Comparison of ENCODE assay signal across 8 cellular contexts in genomic region chrX:104166735-104167436, GRCh38. TPM values are rescaled to one million over a fixed set of nuclear protein-coding genes. Genes with fewer than 3 reads are reported as not detected.
DNase-seq lines count a peak whose midpoint lies in the region; ATAC-seq and TF ChIP-seq lines count a peak whose summit lies in the region.

No MANE protein-coding gene starts in this region.

- H3K27me3 ChIP-seq in OCI-LY3 (ENCODE audit: low read depth, low read length) (no peaks in the 10 kb centered on the region), neutrophil (no peaks in the 10 kb centered on the region)

- H3K9ac ChIP-seq in OCI-LY3 (ENCODE audit: low read length) = peak overlapping the region; percentile 86

- H3K36me3 ChIP-seq in OCI-LY3 (replicated peaks; ENCODE audit: low read depth, low read length) = peaks cover 3% of the 10 kb centered on the region
- H3K36me3 ChIP-seq in neutrophil = no peaks in the 10 kb centered on the region

- H3K36me3 Mint-ChIP-seq in endothelial cell (ENCODE audit: low read depth, unreplicated experiment) = peaks cover 9% of the 10 kb centered on the region

- no peak for TF ChIP-seq CTCF in OCI-LY3 (IDR thresholded peaks at IDR 0.05; ENCODE audit: low read depth, low read length)
- no peak for TF ChIP-seq CTCF in endothelial cell (IDR thresholded peaks at IDR 0.05; ENCODE audit: unreplicated experiment)
- TF ChIP-seq CTCF in neutrophil (IDR thresholded peaks at IDR 0.05) = no peak

- H3K4me2 ChIP-seq in OCI-LY3 (ENCODE audit: low read length) = peak overlapping the region; percentile 90

- peaks cover 15% of the 10 kb centered on the region for H3K4me1 Mint-ChIP-seq in endothelial cell (ENCODE audit: unreplicated experiment)

- DNase-seq in endothelial cell (ENCODE audit: low spot score) = no peak
- DNase-seq in ecto neural progenitor cell (ENCODE audit: low spot score) = no peak
- DNase-seq in kidney glomerular epithelial cell (lab: John Stamatoyannopoulos, UW) = no peak
- DNase-seq in ureter (ENCODE audit: low spot score) = no peak

- H3K9me3 Mint-ChIP-seq in endothelial cell (ENCODE audit: unreplicated experiment) = no peaks in the 10 kb centered on the region

- peak overlapping the region; percentile 89 for H3K4me3 Mint-ChIP-seq in endothelial cell (ENCODE audit: unreplicated experiment)

- no peak overlapping the region; the same call in 1 of the 2 replicates for H2AFZ ChIP-seq in OCI-LY3 (ENCODE audit: low read depth, low read length)

- ATAC-seq in GM19395 (IDR thresholded peaks at IDR 0.05; ENCODE audit: unreplicated experiment) (peak; percentile 12), HG03469 (IDR thresholded peaks at IDR 0.05; ENCODE audit: unreplicated experiment) (no peak)

- H3K4me1 ChIP-seq in OCI-LY3 (ENCODE audit: low read length) (peaks cover 21% of the 10 kb centered on the region), neutrophil (ENCODE audit: control insufficient read depth in 1 of 2, insufficient read depth in 1 of 2, low read depth in 1 of 2, low read length in 1 of 2) (peaks cover 20 to 21% of the 10 kb centered on the region in 2 experiments)

- H3K4me3 ChIP-seq in OCI-LY3 (ENCODE audit: low read length) = peak overlapping the region; percentile 90
- H3K4me3 ChIP-seq in neutrophil (ENCODE audit: low read depth in 1 of 2, low read length in 1 of 2) = peak overlapping the region; percentile 67 to 77

- no peak overlapping the region for H3K27ac Mint-ChIP-seq in endothelial cell (ENCODE audit: unreplicated experiment)

- H3K79me2 ChIP-seq in OCI-LY3 (ENCODE audit: low read length) = peaks cover 50% of the 10 kb centered on the region

- peaks cover 5% of the 10 kb centered on the region for H3K27me3 Mint-ChIP-seq in endothelial cell (ENCODE audit: unreplicated experiment)

- H3K27ac ChIP-seq in OCI-LY3 (ENCODE audit: low read length) = peak overlapping the region; percentile 23
- H3K27ac ChIP-seq in neutrophil = peak overlapping the region; percentile 90

- no peaks in the 10 kb centered on the region for H3K9me3 ChIP-seq in OCI-LY3 (ENCODE audit: insufficient read depth, low read length)
- H3K9me3 ChIP-seq in neutrophil = no peaks in the 10 kb centered on the region

- H4K20me1 ChIP-seq in OCI-LY3 (ENCODE audit: insufficient read depth, low read length) = 0 out of 2 replicates have a peak, but pooled peaks cover 5% of the 10 kb centered on the region

RNA-seq across cellular contexts. Expression of gene FAM199X, which starts 0.6 kb away (rescaled TPM):
- 23.2 TPM for total RNA-seq in endothelial cell (ENCODE audit: unreplicated experiment)
- 23.5 TPM for total RNA-seq in ureter

RNA-seq across cellular contexts. Expression of gene SLC25A53, which starts 10.1 kb away (rescaled TPM):
- total RNA-seq in endothelial cell (ENCODE audit: unreplicated experiment) (4.4 TPM), ureter (14.9 TPM)

RNA-seq across cellular contexts. Expression of gene ZCCHC18, which starts 54.6 kb away (rescaled TPM):
- 3.6 TPM for total RNA-seq in endothelial cell (ENCODE audit: unreplicated experiment)
- 0.49 TPM for total RNA-seq in ureter
